In genomic region chr20:51460163-51460562, GRCh38 we compare ENCODE assay signal across 1 cellular context.
TF ChIP-seq lines count a peak whose summit lies in the region.

No MANE protein-coding gene starts in this region.

TF ChIP-seq in HepG2, 621 proteins besides CTCF, POLR2A, EP300 and RAD21:
- TF ChIP-seq ZNF770 (CRISPR knock-in tag; IDR thresholded peaks at IDR 0.05) (no peak), ZNF629 (CRISPR knock-in tag; conservative IDR thresholded peaks at IDR 0.05) (peak; percentile 93)
